ENCODE assay signal across 16 cellular contexts in the genomic region with DNA sequence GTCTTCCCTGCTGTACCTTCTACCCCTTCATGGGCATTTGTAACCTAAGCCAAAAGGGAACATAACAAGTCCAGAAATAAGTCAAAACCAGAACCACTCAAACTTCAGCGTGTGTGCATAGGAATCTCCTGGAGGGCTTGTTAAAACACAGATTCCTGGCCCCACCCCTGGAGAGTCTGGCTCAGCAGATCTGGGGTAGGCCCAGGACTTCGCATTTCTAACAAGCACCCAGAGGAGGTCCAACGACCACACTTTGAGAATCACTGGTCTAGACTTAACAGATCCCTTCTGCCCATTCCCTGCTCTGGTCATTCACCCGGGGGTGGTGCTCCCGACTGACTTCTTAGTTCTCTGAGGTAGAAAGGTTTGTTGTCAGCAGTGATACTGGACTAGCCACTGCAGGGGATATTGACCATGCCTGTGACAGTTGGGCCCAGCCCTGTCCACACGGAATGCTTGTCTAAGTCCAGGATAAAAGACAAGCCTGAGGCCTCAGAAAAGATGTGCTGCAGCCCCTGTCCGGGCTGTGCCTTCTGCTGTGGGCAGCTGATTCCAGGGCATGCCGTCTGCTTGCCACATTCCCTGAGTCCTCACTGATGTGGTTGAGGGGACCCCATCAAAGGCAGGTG.
"Had no signal": no experiment of that assay in that cellular context is flagged by ENCODE, and none has a peak within 500 bp of the region (broad histone marks: within the 10 kb centered on the region; RNA-seq: fewer than 3 reads in every experiment).

No MANE protein-coding gene starts in this region.

- ATAC-seq: activated CD8-positive, alpha-beta T cell treated with anti-CD3 and anti-CD28 coated beads, Interleukin-2, amount 10 ng/mL, durations not matched to agents 7 days and 5 days; body of pancreas; left lobe of liver; pancreas; stimulated activated memory B cell treated with anti-CD40 and anti-IgM and Interleukin-4, amounts not matched to agents 10 μg/mL and 1 μg/mL and 100 μg/mL, for 72 hours had no signal

- H3K4me3 Mint-ChIP-seq: activated CD8-positive, alpha-beta T cell treated with anti-CD3 and anti-CD28 coated beads, Interleukin-2, amount 10 ng/mL, durations not matched to agents 7 days and 5 days; activated naive CD4-positive, alpha-beta T cell treated with anti-CD3 and anti-CD28 coated beads, Interleukin-2, amount 50 U/mL, for 24 hours; memory B cell; neural crest cell; stimulated activated memory B cell treated with anti-CD40 and anti-IgM and Interleukin-4, amounts not matched to agents 10 μg/mL and 1 μg/mL and 100 μg/mL, for 72 hours had no signal

- DNase-seq: activated CD4-positive, alpha-beta T cell treated with anti-CD3 and anti-CD28 coated beads for 4 hours; activated CD8-positive, alpha-beta memory T cell treated with anti-CD3 and anti-CD28 coated beads, Interleukin-2, amount 50 U/mL, for 48 hours; activated CD8-positive, alpha-beta T cell treated with anti-CD3 and anti-CD28 coated beads, Interleukin-2, amount 10 ng/mL, durations not matched to agents 7 days and 5 days; body of pancreas; dermis blood vessel endothelial cell; retina had no signal

- H3K36me3 ChIP-seq: pancreas had no signal

- H3K27me3 Mint-ChIP-seq: activated naive CD4-positive, alpha-beta T cell treated with anti-CD3 and anti-CD28 coated beads, Interleukin-2, amount 50 U/mL, for 24 hours; memory B cell; stimulated activated memory B cell treated with anti-CD40 and anti-IgM and Interleukin-4, amounts not matched to agents 10 μg/mL and 1 μg/mL and 100 μg/mL, for 72 hours had no signal

- H3K4me1 Mint-ChIP-seq: neural crest cell had no signal

- H3K9me3 Mint-ChIP-seq: activated naive CD4-positive, alpha-beta T cell treated with anti-CD3 and anti-CD28 coated beads, Interleukin-2, amount 50 U/mL, for 24 hours; activated T-helper 2 cell treated with anti-CD3 and anti-CD28 coated beads, Interferon-gamma antibody, Interleukin-2, Interleukin-4, amounts not matched to agents 10 μg/mL and 5 μg/mL and 100 μg/mL, durations not matched to agents 14 hours and 24 hours and 36 hours; memory B cell had no signal

- H3K27ac ChIP-seq: body of pancreas, pancreas, SK-N-MC, tibial artery had no signal

- H3K9me3 ChIP-seq: body of pancreas, pancreas, tibial artery had no signal

- H3K27me3 ChIP-seq: body of pancreas, pancreas, tibial artery had no signal

- H3K4me3 ChIP-seq: body of pancreas, pancreas, SK-N-MC, skin epidermis, tibial artery had no signal

- H3K27ac Mint-ChIP-seq: activated CD8-positive, alpha-beta T cell treated with anti-CD3 and anti-CD28 coated beads, Interleukin-2, amount 10 ng/mL, durations not matched to agents 7 days and 5 days; activated naive CD4-positive, alpha-beta T cell treated with anti-CD3 and anti-CD28 coated beads, Interleukin-2, amount 50 U/mL, for 24 hours; activated T-helper 2 cell treated with anti-CD3 and anti-CD28 coated beads, Interferon-gamma antibody, Interleukin-2, Interleukin-4, amounts not matched to agents 10 μg/mL and 5 μg/mL and 100 μg/mL, durations not matched to agents 14 hours and 24 hours and 36 hours; memory B cell; stimulated activated memory B cell treated with anti-CD40 and anti-IgM and Interleukin-4, amounts not matched to agents 10 μg/mL and 1 μg/mL and 100 μg/mL, for 72 hours had no signal

- H3K4me1 ChIP-seq: body of pancreas, pancreas had no signal
